Comparison of ENCODE assay signal across 12 cellular contexts in the genomic region with DNA sequence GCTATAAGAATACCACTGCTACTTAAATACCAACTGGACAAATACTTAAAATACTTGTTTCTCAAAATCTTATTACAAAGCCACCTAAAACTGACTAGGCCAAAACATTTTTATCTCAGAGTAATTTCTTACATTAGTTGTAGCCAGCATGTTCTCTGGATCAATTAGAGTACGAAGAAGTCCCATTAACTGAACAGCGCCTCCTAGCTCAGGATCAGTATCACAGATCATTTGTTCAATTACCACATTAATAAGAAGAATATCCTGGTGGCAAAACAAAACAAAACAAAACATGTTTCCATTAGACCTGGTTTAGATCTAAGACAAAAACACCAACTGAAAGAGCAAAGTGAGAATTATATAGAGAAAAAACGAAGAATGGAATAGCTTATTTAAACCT. TPM values are rescaled to one million over a fixed set of nuclear protein-coding genes. Genes with fewer than 3 reads are reported as not detected.
A peak's percentile ranks its signal among the peaks of the same experiment; 100 is the strongest.
DNase-seq lines count a peak whose midpoint lies in the region; ATAC-seq and TF ChIP-seq lines count a peak whose summit lies in the region.
"Had no signal": no experiment of that assay in that cellular context is flagged by ENCODE, and none has a peak within 500 bp of the region (broad histone marks: within the 10 kb centered on the region; RNA-seq: fewer than 3 reads in every experiment).

No MANE protein-coding gene starts in this region.

- no peak for TF ChIP-seq POLR2A in HCT116 (IDR thresholded peaks at IDR 0.05; ENCODE audit: borderline replicate concordance, extremely low read depth, insufficient read depth, insufficient read length)

- TF ChIP-seq RAD21 in HCT116 (IDR thresholded peaks at IDR 0.05; ENCODE audit: low read depth) = no peak

- no peak overlapping the region for H3K9ac ChIP-seq in HCT116 (ENCODE audit: low read length)

- peaks cover 0 to 6% of the 10 kb centered on the region in 2 experiments; a peak in 2 of 4 replicates for H3K4me1 ChIP-seq in HCT116 (ENCODE audit: control insufficient read depth in 1 of 2, insufficient read depth in 2 of 2, low read length in 2 of 2)
- H3K4me1 ChIP-seq in osteoblast (ENCODE audit: insufficient read depth, low read length) = peaks cover 30% of the 10 kb centered on the region
- H3K4me1 ChIP-seq: HAP-1 had no signal

- POLR2A ChIA-PET in HCT116 (lab: Charles Lee) = no interaction called here
- POLR2A ChIA-PET in HEK293T (lab: Yijun Ruan, JAX) = no interaction called here

- H3K79me2 ChIP-seq in HCT116 (ENCODE audit: insufficient read depth, low read length) (0 out of 2 replicates have a peak, but pooled peaks cover 2% of the 10 kb centered on the region), osteoblast (ENCODE audit: insufficient read depth, low read length) (peaks cover 14% of the 10 kb centered on the region)

- CTCF ChIA-PET in HCT116 (lab: Charles Lee) = interaction anchor here (1.0 to 1.4 kb wide), 3 partner anchors 9 to 13 kb away, joined by 3 to 10 read pairs (median 6); no protein-coding TSS in a partner anchor
- CTCF ChIA-PET in HEK293T (lab: Yijun Ruan, JAX) = interaction anchor here (0.6 kb wide), 1 partner anchor 13 kb away, joined by 3 read pairs; no protein-coding TSS in a partner anchor

- H4K20me1 ChIP-seq in HCT116 (ENCODE audit: insufficient read depth) (0 out of 2 replicates have a peak, but pooled peaks cover 5% of the 10 kb centered on the region), osteoblast (ENCODE audit: insufficient read depth, low read length) (no peaks in the 10 kb centered on the region)

- ATAC-seq in HCT116 = peak; percentile 59
- no peak for ATAC-seq in GM21723 (IDR thresholded peaks at IDR 0.05; ENCODE audit: unreplicated experiment)

- TF ChIP-seq CTCF in HCT116 (IDR thresholded peaks at IDR 0.05 in 2 of 3, conservative IDR thresholded peaks at IDR 0.05 in 1 of 3; ENCODE audit: borderline replicate concordance in 1 of 3, insufficient read depth in 1 of 3, low read depth in 2 of 3, low read length in 2 of 3) (peak in 2 of 3 experiments; percentile 55 to 76; a peak in 4 of 6 replicates), cardiac fibroblast (IDR thresholded peaks at IDR 0.05; ENCODE audit: low read depth, low read length) (peak; percentile 15), osteoblast (IDR thresholded peaks at IDR 0.05; ENCODE audit: extremely low read depth, low read depth, low read length) (peak; percentile 26)

- H3K4me2 ChIP-seq in HCT116 (ENCODE audit: low read length) (no peak overlapping the region), osteoblast (ENCODE audit: insufficient read depth, low read length) (no peak overlapping the region)

- RAD21 ChIA-PET in HCT116 (lab: Charles Lee; ENCODE audit: low non-redundant PET in 1 of 2, low total read pairs in 2 of 2, uncharacterized antibody in 2 of 2, unreplicated experiment in 2 of 2) = no interaction called here

- H3K36me3 ChIP-seq in HCT116 (ENCODE audit: control insufficient read depth in 1 of 2, insufficient read depth in 2 of 2, low read length in 2 of 2) (peaks cover 3 to 7% of the 10 kb centered on the region in 2 experiments; a peak in 2 of 4 replicates), osteoblast (ENCODE audit: insufficient read depth, low read length) (peaks cover 10% of the 10 kb centered on the region)

- H3K27ac ChIP-seq in HCT116 (ENCODE audit: low read depth, low read length) = no peak overlapping the region
- peak overlapping the region; percentile 38 for H3K27ac ChIP-seq in osteoblast (ENCODE audit: low read depth, low read length)

- H3K9me3 ChIP-seq in HCT116 (ENCODE audit: control insufficient read depth in 1 of 2, insufficient read depth in 1 of 2, low read depth in 1 of 2, low read length in 2 of 2) (no peaks in the 10 kb centered on the region), osteoblast (ENCODE audit: low read depth, low read length) (no peaks in the 10 kb centered on the region)
- H3K9me3 ChIP-seq: HAP-1 had no signal

- H3K4me3 ChIP-seq in HCT116 (replicated peaks in 1 of 2; ENCODE audit: low read depth in 1 of 2, low read length in 2 of 2) (no peak overlapping the region), cardiac fibroblast (replicated peaks in 1 of 2; ENCODE audit: low read depth in 2 of 2, low read length in 2 of 2) (no peak overlapping the region), osteoblast (ENCODE audit: insufficient read depth, low read length) (no peak overlapping the region)
- H3K4me3 ChIP-seq: HAP-1 had no signal

- BruUV-seq in HCT116 (replicated peaks; lab: Mats Ljungman, UMichigan) = no TSS peak

- H3K9me2 ChIP-seq in HCT116 (ENCODE audit: insufficient read depth) = no peaks in the 10 kb centered on the region

- H3K27me3 ChIP-seq in HCT116 (ENCODE audit: insufficient read depth, low read length) (no peaks in the 10 kb centered on the region), osteoblast (ENCODE audit: insufficient read depth, low read length) (no peaks in the 10 kb centered on the region)

- DNase-seq in DMS53 (lab: John Stamatoyannopoulos, UW) (peak; percentile 34), DMS53 treated with DMSO at 0.1 percent for 48 hours (lab: John Stamatoyannopoulos, UW; ENCODE audit: unreplicated experiment) (no peak), HCT116 (ENCODE audit: low read depth, low spot score) (peak; percentile 21), cardiac fibroblast (ENCODE audit: low read depth in 2 of 2) (peak in 1 of 2 donors; percentile 21), osteoblast (ENCODE audit: insufficient read length, low spot score, missing footprints) (no peak), SIG-M5 (lab: John Stamatoyannopoulos, UW) (no peak), HEK293T (ENCODE audit: extremely low spot score) (no peak)
- DNase-seq: activated effector memory CD4-positive, alpha-beta T cell treated with Interleukin-2 at 50 U/mL for 16 hours; NCI-H345; T1000 had no signal

- intact Hi-C loops in HCT116 (cut with micrococcal nuclease) = no loop called here

- H2AFZ ChIP-seq in HCT116 (ENCODE audit: low read depth, low read length, poor library complexity, severe bottlenecking) (no peak overlapping the region), osteoblast (ENCODE audit: low read length) (no peak overlapping the region)

TF ChIP-seq in HCT116, 20 proteins besides CTCF, POLR2A, EP300 and RAD21:
- no peak for TF ChIP-seq POLR2AphosphoS5 (IDR thresholded peaks at IDR 0.05; ENCODE audit: low read depth, low read length)
- no peak for TF ChIP-seq EGR1 (IDR thresholded peaks at IDR 0.05; ENCODE audit: low read depth)
- TF ChIP-seq, protein P1, sequence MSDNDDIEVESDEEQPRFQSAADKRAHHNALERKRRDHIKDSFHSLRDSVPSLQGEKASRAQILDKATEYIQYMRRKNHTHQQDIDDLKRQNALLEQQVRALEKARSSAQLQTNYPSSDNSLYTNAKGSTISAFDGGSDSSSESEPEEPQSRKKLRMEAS (IDR thresholded peaks at IDR 0.05) = no peak
- TF ChIP-seq, protein P2, sequence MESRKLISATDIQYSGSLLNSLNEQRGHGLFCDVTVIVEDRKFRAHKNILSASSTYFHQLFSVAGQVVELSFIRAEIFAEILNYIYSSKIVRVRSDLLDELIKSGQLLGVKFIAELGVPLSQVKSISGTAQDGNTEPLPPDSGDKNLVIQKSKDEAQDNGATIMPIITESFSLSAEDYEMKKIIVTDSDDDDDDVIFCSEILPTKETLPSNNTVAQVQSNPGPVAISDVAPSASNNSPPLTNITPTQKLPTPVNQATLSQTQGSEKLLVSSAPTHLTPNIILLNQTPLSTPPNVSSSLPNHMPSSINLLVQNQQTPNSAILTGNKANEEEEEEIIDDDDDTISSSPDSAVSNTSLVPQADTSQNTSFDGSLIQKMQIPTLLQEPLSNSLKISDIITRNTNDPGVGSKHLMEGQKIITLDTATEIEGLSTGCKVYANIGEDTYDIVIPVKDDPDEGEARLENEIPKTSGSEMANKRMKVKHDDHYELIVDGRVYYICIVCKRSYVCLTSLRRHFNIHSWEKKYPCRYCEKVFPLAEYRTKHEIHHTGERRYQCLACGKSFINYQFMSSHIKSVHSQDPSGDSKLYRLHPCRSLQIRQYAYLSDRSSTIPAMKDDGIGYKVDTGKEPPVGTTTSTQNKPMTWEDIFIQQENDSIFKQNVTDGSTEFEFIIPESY (IDR thresholded peaks at IDR 0.05; ENCODE audit: extremely low read depth, insufficient replicate concordance, low read length) = no peak
- no peak for TF ChIP-seq YY1 (IDR thresholded peaks at IDR 0.05; ENCODE audit: extremely low read depth, insufficient replicate concordance, low read depth, low read length)

TF ChIP-seq in HEK293T, 16 proteins besides CTCF, POLR2A, EP300 and RAD21:
- TF ChIP-seq FOXK2 (IDR thresholded peaks at IDR 0.05) (no peak), SP1 (IDR thresholded peaks at IDR 0.05) (no peak), BHLHE40 (IDR thresholded peaks at IDR 0.05; ENCODE audit: borderline replicate concordance) (no peak), HDGF (IDR thresholded peaks at IDR 0.05; ENCODE audit: borderline replicate concordance) (no peak), CTBP1 (IDR thresholded peaks at IDR 0.05; ENCODE audit: borderline replicate concordance) (no peak), FOXM1 (IDR thresholded peaks at IDR 0.05; ENCODE audit: borderline replicate concordance) (no peak), ELF4 (IDR thresholded peaks at IDR 0.05) (no peak), ZNF384 (IDR thresholded peaks at IDR 0.05) (no peak), ARNT (IDR thresholded peaks at IDR 0.05) (no peak), SUZ12 (IDR thresholded peaks at IDR 0.05) (no peak)

RNA-seq across cellular contexts. Expression of a gene that starts 36.0 kb away (rescaled TPM):
- total RNA-seq in HCT116 (2021; ENCODE audit: unreplicated experiment) = 40.8 TPM
- 11.8 and 14.1 TPM in 2 replicates for polyA plus RNA-seq in HCT116 (2012)
- total RNA-seq in osteoblast = 36.5 and 37.6 TPM in 2 replicates

Comparison
In these comparisons a context has a peak if more than half of its experiments do, and no peak if none do; other contexts are left out.
1. DNase-seq: peak in DMS53 (single experiment) and HCT116 (single experiment); none in DMS53 treated with DMSO at 0.1 percent for 48 hours (single experiment), osteoblast (single experiment), SIG-M5 (single experiment) and HEK293T (single experiment).
2. CTCF ChIP-seq: peak in every context shown above with its lines; median percentile 66 in HCT116; 26 in osteoblast; 15 in cardiac fibroblast.